33 cellular contexts compared by ENCODE assay signal in genomic region chr20:62029951-62030350, GRCh38. TPM values are rescaled to one million over a fixed set of nuclear protein-coding genes. Genes with fewer than 3 reads are reported as not detected.
DNase-seq lines count a peak whose midpoint lies in the region; ATAC-seq, FAIRE-seq and TF ChIP-seq lines count a peak whose summit lies in the region.
"Had no signal": no experiment of that assay in that cellular context is flagged by ENCODE, and none has a peak within 500 bp of the region (broad histone marks: within the 10 kb centered on the region; RNA-seq: fewer than 3 reads in every experiment).

No MANE protein-coding gene starts in this region.

- TF ChIP-seq CTCF in activated CD8-positive, alpha-beta T cell treated with anti-CD3 and anti-CD28 coated beads for 36 hours (IDR thresholded peaks at IDR 0.05) = no peak
- TF ChIP-seq CTCF in GM13977 (IDR thresholded peaks at IDR 0.05; ENCODE audit: extremely low read depth, insufficient read depth, missing control alignments) (no peak), GM12878 (IDR thresholded peaks at IDR 0.05 in 2 of 3, conservative IDR thresholded peaks at IDR 0.05 in 1 of 3; ENCODE audit: control insufficient read depth in 2 of 3, extremely low read depth in 1 of 3, insufficient read depth in 1 of 3, low read depth in 3 of 3, low read length in 3 of 3) (no peak), neural crest cell (conservative IDR thresholded peaks at IDR 0.05) (no peak), upper lobe of right lung (IDR thresholded peaks at IDR 0.05) (no peak), Caco-2 (IDR thresholded peaks at IDR 0.05; ENCODE audit: insufficient read depth in 1 of 2, low read depth in 1 of 2, low read length in 1 of 2, severe bottlenecking in 1 of 2, unreplicated experiment in 1 of 2) (no peak)

- H3K4me3 Mint-ChIP-seq in activated CD8-positive, alpha-beta T cell treated with anti-CD3 and anti-CD28 coated beads for 36 hours = no peak overlapping the region
- H3K4me3 Mint-ChIP-seq in activated CD8-positive, alpha-beta T cell treated with anti-CD3 and anti-CD28 coated beads, Interleukin-2, amount 10 ng/mL, durations not matched to agents 7 days and 5 days = no peak overlapping the region
- no peak overlapping the region for H3K4me3 Mint-ChIP-seq in neural crest cell
- no peak overlapping the region for H3K4me3 Mint-ChIP-seq in Caco-2 (ENCODE audit: unreplicated experiment)
- H3K4me3 Mint-ChIP-seq: activated T-helper 1 cell treated with anti-CD3 and anti-CD28 coated beads, Interleukin-12 subunit alpha, Interleukin-12 subunit beta, Interleukin-2, Interleukin-4 antibody, amounts not matched to agents 30 ng/mL and 10 ng/mL and 1 ng/mL, durations not matched to agents 14 hours and 24 hours and 36 hours; nephron progenitor cell; stimulated activated naive CD8-positive, alpha-beta T cell treated with anti-CD3 and anti-CD28 coated beads, Interleukin-15, Interleukin-2, amounts not matched to agents 100 ng/mL and 50 ng/mL, for 24 hours had no signal

- peaks cover 22% of the 10 kb centered on the region for H3K4me1 ChIP-seq in GM12878 (ENCODE audit: control insufficient read depth, insufficient read depth, low read length)
- H3K4me1 ChIP-seq in upper lobe of right lung = peaks cover 27% of the 10 kb centered on the region
- H3K4me1 ChIP-seq in Caco-2 = no peaks in the 10 kb centered on the region
- H3K4me1 ChIP-seq: SJCRH30 had no signal

- H3K27ac Mint-ChIP-seq in activated CD8-positive, alpha-beta T cell treated with anti-CD3 and anti-CD28 coated beads for 36 hours = peak overlapping the region; percentile 82
- H3K27ac Mint-ChIP-seq in activated CD8-positive, alpha-beta T cell treated with anti-CD3 and anti-CD28 coated beads, Interleukin-2, amount 10 ng/mL, durations not matched to agents 7 days and 5 days = no peak overlapping the region
- H3K27ac Mint-ChIP-seq in neural crest cell (ENCODE audit: unreplicated experiment) = peak overlapping the region; percentile 50
- H3K27ac Mint-ChIP-seq in Caco-2 (ENCODE audit: unreplicated experiment) = no peak overlapping the region
- H3K27ac Mint-ChIP-seq: nephron progenitor cell had no signal

- no peaks in the 10 kb centered on the region for H3K9me3 Mint-ChIP-seq in activated CD8-positive, alpha-beta T cell treated with anti-CD3 and anti-CD28 coated beads for 36 hours
- H3K9me3 Mint-ChIP-seq in activated CD8-positive, alpha-beta T cell treated with anti-CD3 and anti-CD28 coated beads, Interleukin-2, amount 10 ng/mL, durations not matched to agents 7 days and 5 days (ENCODE audit: insufficient read depth) = no peaks in the 10 kb centered on the region
- H3K9me3 Mint-ChIP-seq in neural crest cell (no peaks in the 10 kb centered on the region), Caco-2 (ENCODE audit: unreplicated experiment) (peaks cover 3% of the 10 kb centered on the region)
- H3K9me3 Mint-ChIP-seq: activated T-helper 1 cell treated with anti-CD3 and anti-CD28 coated beads, Interleukin-12 subunit alpha, Interleukin-12 subunit beta, Interleukin-2, Interleukin-4 antibody, amounts not matched to agents 30 ng/mL and 10 ng/mL and 1 ng/mL, durations not matched to agents 14 hours and 24 hours and 36 hours; CD4-positive, CD25-positive, alpha-beta regulatory T cell; stimulated activated naive CD8-positive, alpha-beta T cell treated with anti-CD3 and anti-CD28 coated beads, Interleukin-15, Interleukin-2, amounts not matched to agents 100 ng/mL and 50 ng/mL, for 24 hours had no signal

- SMC1A ChIA-PET in GM12878 (lab: Charles Lee; ENCODE audit: uncharacterized antibody, unreplicated experiment) = no interaction called here

- H3K4me1 Mint-ChIP-seq in activated CD8-positive, alpha-beta T cell treated with anti-CD3 and anti-CD28 coated beads for 36 hours (ENCODE audit: low read depth) = peaks cover 53% of the 10 kb centered on the region
- peaks cover 47% of the 10 kb centered on the region for H3K4me1 Mint-ChIP-seq in activated CD8-positive, alpha-beta T cell treated with anti-CD3 and anti-CD28 coated beads, Interleukin-2, amount 10 ng/mL, durations not matched to agents 7 days and 5 days (ENCODE audit: low read depth)
- H3K4me1 Mint-ChIP-seq in neural crest cell (peaks cover 62% of the 10 kb centered on the region), Caco-2 (ENCODE audit: low read depth, unreplicated experiment) (peaks cover 15% of the 10 kb centered on the region)

- H3K4me3 ChIP-seq in GM12878 = no peak overlapping the region
- no peak overlapping the region for H3K4me3 ChIP-seq in upper lobe of right lung
- H3K4me3 ChIP-seq in Caco-2 (ENCODE audit: low read depth, low read length) = no peak overlapping the region
- H3K4me3 ChIP-seq: lung, mucosa of descending colon, pancreas, SJCRH30, thoracic aorta, uterus had no signal

- H3K36me3 ChIP-seq in GM12878 (ENCODE audit: control insufficient read depth in 2 of 2, insufficient read depth in 2 of 2, low read length in 1 of 2) = peaks cover 0 to 2% of the 10 kb centered on the region in 2 experiments; a peak in 2 of 4 replicates
- H3K36me3 ChIP-seq in upper lobe of right lung = no peaks in the 10 kb centered on the region
- H3K36me3 ChIP-seq in Caco-2 (ENCODE audit: control insufficient read depth, insufficient read depth, low read length) = no peaks in the 10 kb centered on the region
- H3K36me3 ChIP-seq: pancreas, SJCRH30, thoracic aorta, uterus had no signal

- H3K4me2 ChIP-seq in GM12878 (ENCODE audit: control insufficient read depth, insufficient read depth) = peak overlapping the region; percentile 32

- BruUV-seq in GM12878 (replicated peaks; lab: Mats Ljungman, UMichigan) (no TSS peak), Caco-2 (replicated peaks; lab: Mats Ljungman, UMichigan) (no TSS peak)

- intact Hi-C loops in activated CD8-positive, alpha-beta T cell treated with anti-CD3 and anti-CD28 coated beads for 36 hours (cut with micrococcal nuclease) = loop anchor here (10.0 kb wide), 1 partner anchor 95 kb away; the partner anchor contains the start of gene LSM14B
- intact Hi-C loops in GM12878 (cut with micrococcal nuclease; ENCODE audit: unreplicated experiment) (no loop called here), left colon (cut with DNase I, micrococcal nuclease) (no loop called here), upper lobe of right lung (cut with DNase I) (loop anchor here (10.0 kb wide), 1 partner anchor 105 kb away; no protein-coding TSS in a partner anchor), Caco-2 (cut with micrococcal nuclease; ENCODE audit: unreplicated experiment) (no loop called here)

- TF ChIP-seq EP300 in GM12878 (IDR thresholded peaks at IDR 0.05; ENCODE audit: borderline replicate concordance in 1 of 2, control insufficient read depth in 1 of 2, low read depth in 2 of 2, low read length in 2 of 2) = no peak

- RAD21 ChIA-PET in GM12878 (lab: Charles Lee; ENCODE audit: unreplicated experiment) = interaction anchor here (0.6 kb wide), 1 partner anchor 990 kb away, joined by 3 read pairs; no protein-coding TSS in a partner anchor

- no peak for ATAC-seq in activated CD8-positive, alpha-beta T cell treated with anti-CD3 and anti-CD28 coated beads for 36 hours
- no peak for ATAC-seq in activated CD8-positive, alpha-beta T cell treated with anti-CD3 and anti-CD28 coated beads, Interleukin-2, amount 10 ng/mL, durations not matched to agents 7 days and 5 days
- ATAC-seq in GM12878 = no peak
- no peak for ATAC-seq in left colon
- ATAC-seq in upper lobe of right lung = no peak
- ATAC-seq: Panc1, pancreas had no signal

- H3K27ac ChIP-seq in GM12878 (ENCODE audit: control insufficient read depth, insufficient read depth) = peak overlapping the region; percentile 57
- H3K27ac ChIP-seq in upper lobe of right lung = no peak overlapping the region
- H3K27ac ChIP-seq: pancreas, SJCRH30, thoracic aorta, uterus had no signal

- POLR2A ChIA-PET in activated CD8-positive, alpha-beta T cell treated with anti-CD3 and anti-CD28 coated beads for 36 hours (lab: Charles Lee) = interaction anchor here (2.3 kb wide), 1 partner anchor 111 kb away, joined by 6 read pairs; no protein-coding TSS in a partner anchor
- POLR2A ChIA-PET in activated CD8-positive, alpha-beta T cell treated with anti-CD3 and anti-CD28 coated beads, Interleukin-2, amount 10 ng/mL, durations not matched to agents 7 days and 5 days (lab: Charles Lee) = no interaction called here
- POLR2A ChIA-PET in GM12878 (lab: Charles Lee) = no interaction called here
- POLR2A ChIA-PET in Caco-2 (lab: Charles Lee) = no interaction called here

- in situ Hi-C loops in GM13977 (cut with MboI; ENCODE audit: low pct_unique_long_range_greater_than_20kb, low sequenced_read_pairs, unreplicated experiment) = loop anchor here (10.0 kb wide), 1 partner anchor 115 kb away; the partner anchor contains the start of genes PSMA7 and SS18L1
- in situ Hi-C loops in GM12878 (cut with MboI) = no loop called here

- H3K27me3 Mint-ChIP-seq in activated CD8-positive, alpha-beta T cell treated with anti-CD3 and anti-CD28 coated beads for 36 hours = no peaks in the 10 kb centered on the region
- H3K27me3 Mint-ChIP-seq in activated CD8-positive, alpha-beta T cell treated with anti-CD3 and anti-CD28 coated beads, Interleukin-2, amount 10 ng/mL, durations not matched to agents 7 days and 5 days (ENCODE audit: low read depth) = no peaks in the 10 kb centered on the region
- no peaks in the 10 kb centered on the region for H3K27me3 Mint-ChIP-seq in neural crest cell (ENCODE audit: low read depth)
- H3K27me3 Mint-ChIP-seq in Caco-2 (ENCODE audit: insufficient read depth, unreplicated experiment) = no peaks in the 10 kb centered on the region
- H3K27me3 Mint-ChIP-seq: CD4-positive, CD25-positive, alpha-beta regulatory T cell; stimulated activated naive CD8-positive, alpha-beta T cell treated with anti-CD3 and anti-CD28 coated beads, Interleukin-15, Interleukin-2, amounts not matched to agents 100 ng/mL and 50 ng/mL, for 24 hours had no signal

- CTCF ChIA-PET in activated CD8-positive, alpha-beta T cell treated with anti-CD3 and anti-CD28 coated beads for 36 hours (lab: Charles Lee) = no interaction called here
- CTCF ChIA-PET in activated CD8-positive, alpha-beta T cell treated with anti-CD3 and anti-CD28 coated beads, Interleukin-2, amount 10 ng/mL, durations not matched to agents 7 days and 5 days (lab: Charles Lee) = no interaction called here
- CTCF ChIA-PET in GM12878 (lab: Yijun Ruan, JAX) = no interaction called here
- CTCF ChIA-PET in Caco-2 (lab: Charles Lee) = no interaction called here

- H4K20me1 ChIP-seq in GM12878 (ENCODE audit: control insufficient read depth, insufficient read depth) = peaks cover 3% of the 10 kb centered on the region; the same call in 1 of the 2 replicates

- H3K9me3 ChIP-seq in GM12878 (replicated peaks; ENCODE audit: control insufficient read depth, insufficient read depth, low read length) (no peaks in the 10 kb centered on the region; the same call in 2 of the 3 replicates), upper lobe of right lung (no peaks in the 10 kb centered on the region), Caco-2 (no peaks in the 10 kb centered on the region)
- H3K9me3 ChIP-seq: mucosa of descending colon, pancreas, SJCRH30, thoracic aorta, uterus had no signal

- no peak for FAIRE-seq in GM12878 (lab: Jason Lieb, UNC)
- FAIRE-seq: bronchial epithelial cell, H54, pancreas, small intestine had no signal

- H2AFZ ChIP-seq in GM12878 (ENCODE audit: control insufficient read depth, low read depth, low read length) = no peak overlapping the region

- no peak overlapping the region for H3K9ac ChIP-seq in GM12878 (ENCODE audit: control insufficient read depth, insufficient read depth, low read length)

- TF ChIP-seq RAD21 in GM12878 (IDR thresholded peaks at IDR 0.05; ENCODE audit: insufficient read depth, low read depth, low read length) = no peak

- no peak for DNase-seq in activated CD8-positive, alpha-beta T cell treated with anti-CD3 and anti-CD28 coated beads for 36 hours
- no peak for DNase-seq in activated CD8-positive, alpha-beta T cell treated with anti-CD3 and anti-CD28 coated beads, Interleukin-2, amount 10 ng/mL, durations not matched to agents 7 days and 5 days
- DNase-seq in GM13977 (ENCODE audit: low spot score) (peak; percentile 16), GM12878 (ENCODE audit: low read depth, low spot score) (no peak), neural crest cell (ENCODE audit: low read depth, low spot score) (no peak), left colon (no peak), upper lobe of right lung (no peak), Caco-2 (no peak)
- DNase-seq: activated naive CD4-positive, alpha-beta T cell treated with Interleukin-2 at 50 U/mL for 16 hours; CD4-positive, CD25-positive, alpha-beta regulatory T cell; DMS 273 treated with DMSO at 0.1 percent for 48 hours; EL; foreskin melanocyte; KG1; kidney glomerular epithelial cell; mucosa of descending colon; NCI-H1105; NCI-H1930; NCI-H526; nephron progenitor cell; pancreas; SJCRH30; small intestine; SW 1271; T1000; uterus had no signal

- no peaks in the 10 kb centered on the region for H3K36me3 Mint-ChIP-seq in activated CD8-positive, alpha-beta T cell treated with anti-CD3 and anti-CD28 coated beads for 36 hours (ENCODE audit: low read depth)
- H3K36me3 Mint-ChIP-seq in activated CD8-positive, alpha-beta T cell treated with anti-CD3 and anti-CD28 coated beads, Interleukin-2, amount 10 ng/mL, durations not matched to agents 7 days and 5 days (ENCODE audit: low read depth) = no peaks in the 10 kb centered on the region
- no peaks in the 10 kb centered on the region for H3K36me3 Mint-ChIP-seq in neural crest cell (ENCODE audit: low read depth)
- H3K36me3 Mint-ChIP-seq in Caco-2 (ENCODE audit: insufficient read depth, unreplicated experiment) = peaks cover 17% of the 10 kb centered on the region

- peaks cover 26% of the 10 kb centered on the region for H3K79me2 ChIP-seq in GM12878 (ENCODE audit: control insufficient read depth, insufficient read depth, low read length)

- 96% methylated on average over 19 of the region's 20 CpGs for WGBS in GM12878 (ENCODE audit: insufficient coverage, insufficient replicate concordance, low lambda C conversion rate, missing lambda C conversion rate)

- H3K27me3 ChIP-seq in GM12878 (replicated peaks in 1 of 2; ENCODE audit: control insufficient read depth in 2 of 2, insufficient read depth in 2 of 2, low read length in 1 of 2) (no peaks in the 10 kb centered on the region), upper lobe of right lung (no peaks in the 10 kb centered on the region), Caco-2 (replicated peaks; ENCODE audit: control insufficient read depth, insufficient read depth, low read length) (no peaks in the 10 kb centered on the region)
- H3K27me3 ChIP-seq: pancreas, SJCRH30, uterus had no signal

- no peak for TF ChIP-seq POLR2A in GM12878 (IDR thresholded peaks at IDR 0.05; ENCODE audit: low read depth, low read length)

RNA-seq across cellular contexts. Expression of gene TAF4, which starts 35.7 kb away (rescaled TPM):
- 10 to 100 TPM; 14.1 to 15.9 TPM for total RNA-seq in activated CD8-positive, alpha-beta T cell treated with anti-CD3 and anti-CD28 coated beads for 36 hours
- 10 to 100 TPM; 24.0 to 24.1 TPM for total RNA-seq in activated CD8-positive, alpha-beta T cell treated with anti-CD3 and anti-CD28 coated beads, Interleukin-2, amount 10 ng/mL, durations not matched to agents 7 days and 5 days
- 31.6 and 34.9 TPM in 2 replicates for total RNA-seq in GM12878 (2013; cell fraction: nucleolus; rRNA removed)
- total RNA-seq in GM12878 (2014; rRNA removed) (2.6 and 3.4 TPM in 2 replicates), GM12878 (2014; rRNA removed; fragmentation: Illumina TruSeq; extraction: Trizol) (3.7 and 4.2 TPM in 2 replicates), GM12878 (2021) (16.9 and 19.5 TPM in 2 replicates), neural crest cell (33.6 and 35.1 TPM in 2 replicates), left colon (10 to 100 TPM; 22.1 to 28.2 TPM), upper lobe of right lung (19.6 TPM), Caco-2 (2022) (94.9 and 98.2 TPM in 2 replicates)
- 3.3 TPM for polyA plus RNA-seq in GM12878 (2011; ENCODE audit: low read depth)
- polyA plus RNA-seq in GM12878 (2011; rRNA removed) (3.4 and 3.5 TPM in 2 replicates), GM12878 (2014; fragmentation: Illumina TruSeq; extraction: Trizol) (10.8 and 11.0 TPM in 2 replicates), GM12878 (2014; fragmentation: Nextera tagmentation; extraction: Ambion mirVana) (1 to 10 TPM in 1 of 2 experiments, under 1 TPM in 1; 0.39 to 1.0 TPM), GM12878 (2014; rRNA removed) (7.7 and 9.1 TPM in 2 replicates), GM12878 (2016; fragmentation: Nextera tagmentation; extraction: Ambion mirVana) (1 to 10 TPM; 1.6 to 1.7 TPM)
- 4.7 and 5.4 TPM in 2 replicates for polyA plus RNA-seq in GM12878 (2011; cell fraction: cytosol; rRNA removed)
- 9.1 and 18.4 TPM in 2 replicates for polyA plus RNA-seq in GM12878 (2011; cell fraction: nucleus; rRNA removed)
- 8.3 and 9.1 TPM in 2 replicates for polyA plus RNA-seq in GM12878 (2012)
- polyA minus RNA-seq in GM12878 (2011; rRNA and poly(A)+ RNA removed) = 2.9 and 4.8 TPM in 2 replicates
- polyA minus RNA-seq in GM12878 (2011; cell fraction: cytosol; rRNA and poly(A)+ RNA removed) = 14.2 and 18.0 TPM in 2 replicates
- polyA minus RNA-seq in GM12878 (2011; cell fraction: nucleus; rRNA and poly(A)+ RNA removed) = 3.1 and 10.1 TPM in 2 replicates

Comparison
In these comparisons a context has a peak if more than half of its experiments do, and no peak if none do; other contexts are left out.
1. H3K27ac Mint-ChIP-seq: peak in activated CD8-positive, alpha-beta T cell treated with anti-CD3 and anti-CD28 coated beads for 36 hours (single experiment) and neural crest cell (single experiment); none in activated CD8-positive, alpha-beta T cell treated with anti-CD3 and anti-CD28 coated beads, Interleukin-2, amount 10 ng/mL, durations not matched to agents 7 days and 5 days (single experiment) and Caco-2 (single experiment).
2. intact Hi-C loops: an anchor here in activated CD8-positive, alpha-beta T cell treated with anti-CD3 and anti-CD28 coated beads for 36 hours (10.0 kb wide) and upper lobe of right lung (10.0 kb wide); none called in GM12878, left colon and Caco-2.